24 cellular contexts compared by ENCODE assay signal in genomic region chr1:220450927-220451326, GRCh38.
"Had no signal": no experiment of that assay in that cellular context is flagged by ENCODE, and none has a peak within 500 bp of the region (broad histone marks: within the 10 kb centered on the region; RNA-seq: fewer than 3 reads in every experiment).

No MANE protein-coding gene starts in this region.

- ATAC-seq: effector memory CD8-positive, alpha-beta T cell; left lung; natural killer cell; psoas muscle; right cardiac atrium; stimulated activated naive CD8-positive, alpha-beta T cell treated with anti-CD3 and anti-CD28 coated beads, Interleukin-15, amount 100 ng/mL, for 72 hours had no signal

- H3K4me1 ChIP-seq: esophagus squamous epithelium, left lung, psoas muscle, sigmoid colon, suprapubic skin, vagina had no signal

- H3K4me3 ChIP-seq: esophagus squamous epithelium, heart right ventricle, left lung, ovary, psoas muscle, sigmoid colon, suprapubic skin, transverse colon, vagina had no signal

- H3K9me3 ChIP-seq: esophagus squamous epithelium, heart right ventricle, left lung, ovary, psoas muscle, sigmoid colon, suprapubic skin, transverse colon, vagina had no signal

- H3K36me3 ChIP-seq: esophagus squamous epithelium, heart right ventricle, left lung, ovary, sigmoid colon, suprapubic skin, transverse colon, vagina had no signal

- DNase-seq: cortex of kidney; effector memory CD8-positive, alpha-beta T cell; erythroblast; esophagus squamous epithelium; glutamatergic neuron; heart right ventricle; hypothalamus; immature natural killer cell; left lung; natural killer cell; occipital lobe; ovary; posterior cingulate gyrus; psoas muscle; right cardiac atrium; sigmoid colon; stimulated activated CD4-positive, alpha-beta T cell treated with anti-CD3 and anti-CD28 coated beads, Interleukin-15, amount 100 ng/mL, for 24 hours; stimulated activated CD4-positive, alpha-beta T cell treated with anti-CD3 and anti-CD28 coated beads, Interleukin-4, amount 100 ng/mL, for 1 hour; stimulated activated CD8-positive, alpha-beta memory T cell treated with anti-CD3 and anti-CD28 coated beads, Interleukin-4, amount 100 ng/mL, for 48 hours; stimulated activated naive CD4-positive, alpha-beta T cell; stimulated activated naive CD8-positive, alpha-beta T cell treated with anti-CD3 and anti-CD28 coated beads, Interleukin-15, amount 100 ng/mL, for 72 hours; transverse colon had no signal
